1 cellular context compared by ENCODE assay signal in genomic region chr18:57881818-57882413, GRCh38.
TF ChIP-seq lines count a peak whose summit lies in the region.

No MANE protein-coding gene starts in this region.

TF ChIP-seq in K562, 482 proteins besides CTCF, POLR2A, EP300 and RAD21 (continued from another document):
- TF ChIP-seq MBD1 (CRISPR knock-in tag; IDR thresholded peaks at IDR 0.05) (no peak), ZNF780A (CRISPR knock-in tag; IDR thresholded peaks at IDR 0.05) (no peak), SMC3 (conservative IDR thresholded peaks at IDR 0.05; ENCODE audit: insufficient read depth, low read depth, low read length) (peak; percentile 82), BCOR (IDR thresholded peaks at IDR 0.05) (no peak), CC2D1A (IDR thresholded peaks at IDR 0.05) (0 out of 2 replicates have a peak, but pooled peaks have one; percentile 51), RBBP5 (IDR thresholded peaks at IDR 0.05; ENCODE audit: borderline replicate concordance, insufficient read depth, low read length, poor library complexity, severe bottlenecking) (no peak), CCNT2 (IDR thresholded peaks at IDR 0.05; ENCODE audit: borderline replicate concordance, extremely low read depth, insufficient read length, low read depth, low read length) (no peak), KLF10 (CRISPR knock-in tag; IDR thresholded peaks at IDR 0.05) (no peak), ATF1 (CRISPR knock-in tag; IDR thresholded peaks at IDR 0.05) (no peak), ATF1 (tag; IDR thresholded peaks at IDR 0.05) (peak; percentile 13; the same call in 1 of the 2 replicates), ZFP36 (IDR thresholded peaks at IDR 0.05; ENCODE audit: low read depth, low read length, partially characterized antibody) (no peak), CTBP1 (IDR thresholded peaks at IDR 0.05; ENCODE audit: borderline replicate concordance) (0 out of 2 replicates have a peak, but pooled peaks have one; percentile 24), SUPT5H (IDR thresholded peaks at IDR 0.05) (no peak), ZNF512 (tag; IDR thresholded peaks at IDR 0.05) (0 out of 2 replicates have a peak, but pooled peaks have one; percentile 6)
